ENCODE assay signal across 12 cellular contexts in the genomic region with DNA sequence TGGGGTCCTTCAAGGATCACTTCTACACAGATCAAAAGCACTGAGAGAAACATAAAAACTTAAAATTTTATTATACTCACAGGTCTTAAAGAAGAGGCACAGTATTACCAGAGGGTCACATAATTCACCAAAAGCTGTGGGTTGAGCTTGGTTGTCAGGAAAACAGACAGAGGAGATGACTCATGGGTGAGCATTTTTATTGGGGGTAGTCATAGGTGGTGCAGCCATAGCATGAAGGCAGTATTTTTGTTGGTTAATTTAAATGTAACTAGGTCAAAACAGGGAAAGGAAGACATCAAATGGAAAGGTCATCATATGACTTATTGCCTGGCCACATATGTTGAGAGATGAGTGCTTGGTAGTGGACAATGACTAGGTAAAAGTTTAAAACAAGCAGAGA. TPM values are rescaled to one million over a fixed set of nuclear protein-coding genes. Genes with fewer than 3 reads are reported as not detected.
DNase-seq lines count a peak whose midpoint lies in the region; TF ChIP-seq lines count a peak whose summit lies in the region.
"Had no signal": no experiment of that assay in that cellular context is flagged by ENCODE, and none has a peak within 500 bp of the region (broad histone marks: within the 10 kb centered on the region; RNA-seq: fewer than 3 reads in every experiment).

No MANE protein-coding gene starts in this region.

- TF ChIP-seq CTCF in fibroblast of lung (conservative IDR thresholded peaks at IDR 0.05 in 1 of 2, IDR thresholded peaks at IDR 0.05 in 1 of 2; ENCODE audit: low read depth in 1 of 2, low read length in 2 of 2): no peak

- H3K27me3 ChIP-seq in SJCRH30 (no peaks in the 10 kb centered on the region), fibroblast of lung (ENCODE audit: control insufficient read depth, insufficient read depth, low read length) (no peaks in the 10 kb centered on the region)
- H3K27me3 ChIP-seq: uterus had no signal

- no peaks in the 10 kb centered on the region for H3K4me1 ChIP-seq in SJCRH30
- H3K4me1 ChIP-seq in fibroblast of lung (ENCODE audit: control insufficient read depth, extremely low read depth, insufficient read depth, low read length): peaks cover 8% of the 10 kb centered on the region
- H3K4me1 ChIP-seq: uterus had no signal

- H3K4me2 ChIP-seq in fibroblast of lung (ENCODE audit: extremely low read depth, insufficient read depth, low read length): peak overlapping the region; percentile 33

- H3K27ac ChIP-seq in SJCRH30 (no peak overlapping the region), fibroblast of lung (ENCODE audit: insufficient read depth, low read length) (peak overlapping the region; percentile 63)
- H3K27ac ChIP-seq: uterus had no signal

- H3K9me3 ChIP-seq in SJCRH30 (replicated peaks): no peaks in the 10 kb centered on the region
- no peaks in the 10 kb centered on the region for H3K9me3 ChIP-seq in fibroblast of lung (ENCODE audit: control insufficient read depth, insufficient read depth, low read depth, low read length)
- H3K9me3 ChIP-seq: uterus had no signal

- DNase-seq in GM04504 (ENCODE audit: low read depth) (peak; percentile 63), SJCRH30 (peak; percentile 3 to 6), fibroblast of lung (ENCODE audit: low read depth in 2 of 2) (peak; percentile 56 to 90), renal cortical epithelial cell (ENCODE audit: low read depth) (peak; percentile 84), NCI-H2227 (lab: John Stamatoyannopoulos, UW; ENCODE audit: unreplicated experiment) (no peak), amygdala (lab: John Stamatoyannopoulos, UW) (no peak), NCI-H187 treated with DMSO at 0.1 percent for 48 hours (lab: John Stamatoyannopoulos, UW) (no peak)
- DNase-seq in stimulated activated CD4-positive, alpha-beta T cell treated with anti-CD3 and anti-CD28 coated beads, Interleukin-4, amount 100 ng/mL, for 24 hours: no peak
- DNase-seq: activated CD4-positive, CD25-positive, alpha-beta regulatory T cell treated with anti-CD3 and anti-CD28 coated beads, Interleukin-2, amount 50 U/mL, for 72 hours; cortex of kidney; uterus had no signal

- no peaks in the 10 kb centered on the region for H3K36me3 ChIP-seq in SJCRH30
- no peaks in the 10 kb centered on the region for H3K36me3 ChIP-seq in fibroblast of lung (ENCODE audit: control insufficient read depth, insufficient read depth, low read length)
- H3K36me3 ChIP-seq: uterus had no signal

- no peaks in the 10 kb centered on the region for H3K79me2 ChIP-seq in fibroblast of lung (ENCODE audit: control insufficient read depth, insufficient read depth, low read length)

- H3K4me3 ChIP-seq in SJCRH30 (no peak overlapping the region), fibroblast of lung (replicated peaks in 1 of 4; ENCODE audit: control extremely low read depth in 1 of 4, insufficient read depth in 1 of 4, low read depth in 3 of 4, low read length in 4 of 4) (no peak overlapping the region)
- H3K4me3 ChIP-seq: uterus had no signal

- no peaks in the 10 kb centered on the region for H4K20me1 ChIP-seq in fibroblast of lung (ENCODE audit: control insufficient read depth, extremely low read depth, insufficient read depth, low read length)

- H3K9ac ChIP-seq in fibroblast of lung (ENCODE audit: insufficient read depth, low read length): no peak overlapping the region

- peak overlapping the region; percentile 24 for H2AFZ ChIP-seq in fibroblast of lung (ENCODE audit: low read length)

RNA-seq across cellular contexts. Expression of a gene that starts 24.2 kb away (rescaled TPM):
- total RNA-seq in SJCRH30 (2014; rRNA removed; shearing (Covaris generic)): not detected in 2 replicates
- total RNA-seq in fibroblast of lung (not detected in 2 replicates), renal cortical epithelial cell (not detected in 2 replicates)
- not detected in 2 replicates for polyA plus RNA-seq in fibroblast of lung
- not detected in 2 replicates for polyA plus RNA-seq in fibroblast of lung (2012)
- polyA minus RNA-seq in fibroblast of lung (ENCODE audit: low replicate concordance): not detected in 2 replicates
- total RNA-seq: skeletal muscle tissue, uterus had no signal

Comparison
In these comparisons a context has a peak if more than half of its experiments do, and no peak if none do; other contexts are left out.
1. DNase-seq: peak in GM04504 (single experiment), SJCRH30 (2 of 2), fibroblast of lung (2 of 2) and renal cortical epithelial cell (single experiment); none in NCI-H2227 (single experiment), amygdala (0 of 56), stimulated activated CD4-positive, alpha-beta T cell treated with anti-CD3 and anti-CD28 coated beads, Interleukin-4, amount 100 ng/mL, for 24 hours (single experiment) and NCI-H187 treated with DMSO at 0.1 percent for 48 hours (single experiment).